Comparison of ENCODE assay signal across 1 cellular context in the genomic region with DNA sequence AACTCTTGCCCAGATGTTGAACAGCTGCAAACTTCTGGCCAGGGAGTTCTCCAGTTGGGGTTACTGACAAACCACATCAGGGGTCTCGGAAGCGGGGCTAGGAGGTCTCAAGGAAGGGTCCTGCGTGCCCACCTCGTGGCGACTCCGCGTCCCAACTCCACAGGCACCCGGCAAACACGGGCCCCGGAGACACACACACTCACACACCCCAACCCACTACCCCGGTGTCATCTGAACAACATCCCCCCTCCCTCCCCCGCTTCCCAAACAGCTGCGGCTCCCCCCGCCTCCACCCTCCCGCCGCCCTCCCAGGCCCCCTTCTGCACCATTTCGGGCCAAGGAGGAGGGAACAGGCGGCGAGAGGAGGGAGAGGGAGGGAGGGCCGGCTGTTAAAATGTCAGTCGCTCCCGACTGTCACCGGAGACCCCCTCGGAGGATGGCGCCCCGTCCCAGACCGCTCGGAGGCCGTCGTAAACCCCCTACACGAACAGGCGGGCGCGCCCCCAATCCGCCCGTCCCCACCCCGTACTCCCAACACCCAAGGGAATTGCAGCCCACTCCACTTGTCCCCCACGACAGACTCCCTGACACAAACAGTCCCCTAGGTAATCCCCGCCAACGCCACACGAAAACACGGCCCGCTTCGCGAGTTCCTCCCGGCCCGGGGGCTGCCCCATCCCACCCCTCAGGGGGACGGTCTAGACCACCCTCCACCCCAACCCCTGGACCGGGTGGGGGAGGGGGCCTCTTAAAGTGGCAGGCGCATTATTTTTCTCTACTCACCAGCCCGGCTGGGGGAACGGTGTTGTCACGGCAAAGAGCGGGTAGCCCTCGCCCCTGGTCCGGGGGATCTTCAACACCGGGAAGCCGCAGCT.
TF ChIP-seq lines count a peak whose summit lies in the region.

No MANE protein-coding gene starts in this region.

TF ChIP-seq in H1, 55 proteins besides CTCF, POLR2A, EP300 and RAD21 (continued from another document):
- TF ChIP-seq ATF2 (IDR thresholded peaks at IDR 0.05; ENCODE audit: low read length) (no peak), TAF7 (optimal IDR thresholded peaks at IDR 0.05; ENCODE audit: borderline replicate concordance, low read depth, low read length) (no peak), HDAC2 (IDR thresholded peaks at IDR 0.05; ENCODE audit: borderline replicate concordance in 1 of 2, low read depth in 2 of 2, low read length in 2 of 2) (peak; percentile 14 to 49; a peak in 1 of 4 replicates), YY1 (IDR thresholded peaks at IDR 0.05; ENCODE audit: low read depth, low read length) (no peak), RFX5 (IDR thresholded peaks at IDR 0.05; ENCODE audit: borderline replicate concordance, low read depth, low read length) (no peak)
